14 cellular contexts compared by ENCODE assay signal in the genomic region with DNA sequence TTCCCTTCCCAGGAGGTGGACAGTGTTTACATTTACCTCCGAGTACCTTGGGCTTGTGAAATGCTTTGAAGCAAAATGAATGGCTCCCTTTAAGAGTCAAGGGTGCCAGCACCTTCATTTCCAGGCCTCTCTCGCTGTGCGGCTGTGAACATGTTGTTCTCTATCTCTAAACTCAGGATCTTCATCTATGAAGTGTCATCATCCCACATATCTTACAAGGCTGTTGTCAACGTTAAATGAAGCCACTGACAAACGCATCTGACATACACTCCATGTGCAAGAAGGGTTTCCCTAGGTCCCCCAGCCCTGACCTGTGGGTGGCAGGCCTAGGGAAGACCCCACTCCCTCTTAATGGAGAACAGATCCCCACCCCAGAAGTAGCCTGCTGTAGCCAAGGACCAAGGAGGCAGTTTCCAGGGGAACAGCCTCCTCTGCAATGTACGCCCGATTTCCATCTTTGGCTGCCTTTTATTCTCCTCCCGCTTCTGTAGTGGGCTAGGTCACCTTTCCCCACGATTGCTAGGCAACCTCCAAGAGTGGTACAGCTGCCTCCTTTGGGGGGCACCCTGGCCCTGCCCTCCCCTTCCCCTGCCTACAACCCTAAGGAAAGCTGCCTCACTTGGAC. TPM values are rescaled to one million over a fixed set of nuclear protein-coding genes. Genes with fewer than 3 reads are reported as not detected.
DNase-seq lines count a peak whose midpoint lies in the region; ATAC-seq and TF ChIP-seq lines count a peak whose summit lies in the region.
"Had no signal": no experiment of that assay in that cellular context is flagged by ENCODE, and none has a peak within 500 bp of the region (broad histone marks: within the 10 kb centered on the region; RNA-seq: fewer than 3 reads in every experiment).

No MANE protein-coding gene starts in this region.

- no peaks in the 10 kb centered on the region for H3K9me3 Mint-ChIP-seq in nephron
- H3K9me3 Mint-ChIP-seq in activated T-helper 1 cell treated with anti-CD3 and anti-CD28 coated beads, Interleukin-12 subunit alpha, Interleukin-12 subunit beta, Interleukin-2, Interleukin-4 antibody, amounts not matched to agents 30 ng/mL and 10 ng/mL and 1 ng/mL, durations not matched to agents 14 hours and 24 hours and 36 hours = no peaks in the 10 kb centered on the region

- intact Hi-C loops in Right ventricle myocardium inferior (cut with DNase I) = no loop called here
- intact Hi-C loops in cardiac septum (cut with DNase I) = no loop called here
- intact Hi-C loops in mammary epithelial cell (cut with micrococcal nuclease) = no loop called here
- intact Hi-C loops in aorta (cut with DNase I) = loop anchor here in 1 of 2 donors (5.0 kb wide), 1 partner anchor 59 kb away; no protein-coding TSS in a partner anchor
- intact Hi-C loops in activated T-helper 1 cell treated with anti-CD3 and anti-CD28 coated beads, Interleukin-12 subunit alpha, Interleukin-12 subunit beta, Interleukin-2, Interleukin-4 antibody, amounts not matched to agents 30 ng/mL and 10 ng/mL and 1 ng/mL, durations not matched to agents 14 hours and 24 hours and 36 hours (cut with micrococcal nuclease) = no loop called here

- TF ChIP-seq CTCF in mammary epithelial cell (conservative IDR thresholded peaks at IDR 0.05 in 1 of 2, IDR thresholded peaks at IDR 0.05 in 1 of 2; ENCODE audit: extremely low read depth in 1 of 2, insufficient read depth in 1 of 2, low read depth in 1 of 2, low read length in 2 of 2) (no peak), nephron (IDR thresholded peaks at IDR 0.05; ENCODE audit: unreplicated experiment in 3 of 3) (no peak)

- in situ Hi-C loops in mammary epithelial cell (cut with MboI; ENCODE audit: low sequenced_read_pairs in 2 of 2) = no loop called here

- dilution Hi-C loops in mammary epithelial cell (cut with HindIII; ENCODE audit: low sequenced_read_pairs) = no loop called here

- peak; percentile 57 for DNase-seq in Right ventricle myocardium inferior (ENCODE audit: missing footprints)
- no peak for DNase-seq in cardiac septum (ENCODE audit: low spot score)
- DNase-seq in mammary epithelial cell = no peak
- peak in 1 of 2 donors; percentile 39 for DNase-seq in aorta
- no peak for DNase-seq in activated T-helper 1 cell treated with anti-CD3 and anti-CD28 coated beads, Interleukin-12 subunit alpha, Interleukin-12 subunit beta, Interleukin-2, Interleukin-4 antibody, amounts not matched to agents 30 ng/mL and 10 ng/mL and 1 ng/mL, durations not matched to agents 14 hours and 24 hours and 36 hours (ENCODE audit: low spot score)
- DNase-seq in UCSD-AML1 (lab: John Stamatoyannopoulos, UW; ENCODE audit: unreplicated experiment) = no peak
- DNase-seq in HK-2 (ENCODE audit: unreplicated experiment) = no peak
- DNase-seq: effector CD8-positive, alpha-beta T cell; GOT3; MM.1S; NCI-H2107; NK-92 treated with Interleukin-12 subunit alpha and Interleukin-12 subunit beta, amount 100 ng/mL, for 24 hours had no signal

- peaks cover 4% of the 10 kb centered on the region for H3K27me3 Mint-ChIP-seq in nephron (ENCODE audit: low read depth)
- H3K27me3 Mint-ChIP-seq in activated T-helper 1 cell treated with anti-CD3 and anti-CD28 coated beads, Interleukin-12 subunit alpha, Interleukin-12 subunit beta, Interleukin-2, Interleukin-4 antibody, amounts not matched to agents 30 ng/mL and 10 ng/mL and 1 ng/mL, durations not matched to agents 14 hours and 24 hours and 36 hours (ENCODE audit: insufficient read depth) = peaks cover 3% of the 10 kb centered on the region

- no peak overlapping the region for H3K9ac ChIP-seq in mammary epithelial cell (ENCODE audit: insufficient read depth, low read length)

- CTCF ChIA-PET in mammary epithelial cell (lab: Charles Lee; ENCODE audit: low non-redundant PET) = no interaction called here

- WGBS in mammary epithelial cell (ENCODE audit: low coverage, missing lambda C conversion rate) = 61% methylated on average over 6 of the region's 9 CpGs
- WGBS in aorta, 2 donors = 14 to 15% methylated on average over 9 of the region's 9 CpGs

- H3K4me3 ChIP-seq in mammary epithelial cell (replicated peaks in 1 of 3; ENCODE audit: insufficient read depth in 1 of 3, low read depth in 2 of 3, low read length in 3 of 3) = no peak overlapping the region
- no peak overlapping the region for H3K4me3 ChIP-seq in aorta (ENCODE audit: low read length in 2 of 2)

- peak overlapping the region; percentile 45 for H3K4me2 ChIP-seq in mammary epithelial cell (ENCODE audit: insufficient read depth, low read depth, low read length)

- peaks cover 97% of the 10 kb centered on the region for H3K4me1 ChIP-seq in mammary epithelial cell (ENCODE audit: insufficient read depth, low read length)
- peaks cover 6% of the 10 kb centered on the region in 2 donors for H3K4me1 ChIP-seq in aorta (ENCODE audit: control insufficient read depth in 1 of 2, insufficient read depth in 2 of 2, low read length in 2 of 2)

- H3K9me3 ChIP-seq in mammary epithelial cell (replicated peaks; ENCODE audit: insufficient read depth, low read length) (no peaks in the 10 kb centered on the region), aorta (ENCODE audit: control insufficient read depth, low read length) (no peaks in the 10 kb centered on the region)

- no peak for ATAC-seq in Right ventricle myocardium inferior
- no peak for ATAC-seq in aorta (ENCODE audit: low FRiP score)
- ATAC-seq: activated CD4-positive, CD25-positive, alpha-beta regulatory T cell treated with anti-CD3 and anti-CD28 coated beads, Interleukin-2, amount 50 U/mL, for 24 hours had no signal

- BruUV-seq in mammary epithelial cell (replicated peaks; lab: Mats Ljungman, UMichigan) = no TSS peak

- H2AFZ ChIP-seq in mammary epithelial cell (ENCODE audit: low read depth, low read length) = no peak overlapping the region

- H3K36me3 ChIP-seq in mammary epithelial cell (ENCODE audit: insufficient read depth, low read length) (peaks cover 50% of the 10 kb centered on the region), aorta (ENCODE audit: control insufficient read depth in 1 of 2, insufficient read depth in 2 of 2, low read length in 1 of 2) (no peaks in the 10 kb centered on the region)

- H4K20me1 ChIP-seq in mammary epithelial cell (ENCODE audit: insufficient read depth, low read length) = peaks cover 34% of the 10 kb centered on the region

- H3K36me3 Mint-ChIP-seq in nephron (ENCODE audit: low read depth) = peaks cover 31% of the 10 kb centered on the region
- peaks cover 19% of the 10 kb centered on the region for H3K36me3 Mint-ChIP-seq in activated T-helper 1 cell treated with anti-CD3 and anti-CD28 coated beads, Interleukin-12 subunit alpha, Interleukin-12 subunit beta, Interleukin-2, Interleukin-4 antibody, amounts not matched to agents 30 ng/mL and 10 ng/mL and 1 ng/mL, durations not matched to agents 14 hours and 24 hours and 36 hours (ENCODE audit: low read depth)

- H3K79me2 ChIP-seq in mammary epithelial cell (ENCODE audit: insufficient read depth, low read length) = peaks cover 100% of the 10 kb centered on the region

- peak overlapping the region; percentile 54 to 97 (median 91) for H3K27ac Mint-ChIP-seq in nephron
- H3K27ac Mint-ChIP-seq in activated T-helper 1 cell treated with anti-CD3 and anti-CD28 coated beads, Interleukin-12 subunit alpha, Interleukin-12 subunit beta, Interleukin-2, Interleukin-4 antibody, amounts not matched to agents 30 ng/mL and 10 ng/mL and 1 ng/mL, durations not matched to agents 14 hours and 24 hours and 36 hours = no peak overlapping the region

- H3K27me3 ChIP-seq in mammary epithelial cell (ENCODE audit: insufficient read depth, low read length) (no peaks in the 10 kb centered on the region), aorta (ENCODE audit: control insufficient read depth in 1 of 2, insufficient read depth in 2 of 2, low read length in 1 of 2) (no peaks in the 10 kb centered on the region)

- H3K4me3 Mint-ChIP-seq in nephron = peak overlapping the region in 1 of 3 experiments; percentile 38
- no peak overlapping the region for H3K4me3 Mint-ChIP-seq in activated T-helper 1 cell treated with anti-CD3 and anti-CD28 coated beads, Interleukin-12 subunit alpha, Interleukin-12 subunit beta, Interleukin-2, Interleukin-4 antibody, amounts not matched to agents 30 ng/mL and 10 ng/mL and 1 ng/mL, durations not matched to agents 14 hours and 24 hours and 36 hours

- H3K4me1 Mint-ChIP-seq in nephron = peaks cover 77% of the 10 kb centered on the region
- H3K4me1 Mint-ChIP-seq in activated T-helper 1 cell treated with anti-CD3 and anti-CD28 coated beads, Interleukin-12 subunit alpha, Interleukin-12 subunit beta, Interleukin-2, Interleukin-4 antibody, amounts not matched to agents 30 ng/mL and 10 ng/mL and 1 ng/mL, durations not matched to agents 14 hours and 24 hours and 36 hours (ENCODE audit: low read depth) = peaks cover 42% of the 10 kb centered on the region

- H3K27ac ChIP-seq in mammary epithelial cell (ENCODE audit: insufficient read depth, low read depth, low read length) (no peak overlapping the region), aorta (ENCODE audit: low read depth in 1 of 2, low read length in 2 of 2) (peak overlapping the region; percentile 47 to 69)

RNA-seq across cellular contexts. Expression of a gene that starts 7.6 kb away (rescaled TPM):
- total RNA-seq in Right ventricle myocardium inferior (136 TPM), cardiac septum (346 TPM), mammary epithelial cell (1,000 to 10,000 TPM in 1 of 2 donors, 100 to 1,000 TPM in 1; 841 to 1,322 TPM), aorta (1,000 to 10,000 TPM in 1 of 2 donors, 100 to 1,000 TPM in 1; 883 to 1,590 TPM)
- polyA plus RNA-seq in mammary epithelial cell (813 TPM), aorta (100 to 1,000 TPM in 1 of 2 donors, 10 to 100 TPM in 1; 82.0 to 378 TPM)
- 1,325 TPM for polyA minus RNA-seq in mammary epithelial cell
- total RNA-seq in activated T-helper 1 cell treated with anti-CD3 and anti-CD28 coated beads, Interleukin-12 subunit alpha, Interleukin-12 subunit beta, Interleukin-2, Interleukin-4 antibody, amounts not matched to agents 30 ng/mL and 10 ng/mL and 1 ng/mL, durations not matched to agents 14 hours and 24 hours and 36 hours = 27.4 and 27.9 TPM in 2 replicates
